Comparison of ENCODE assay signal across 17 cellular contexts in genomic region chr1:10195570-10195969, GRCh38. TPM values are rescaled to one million over a fixed set of nuclear protein-coding genes. Genes with fewer than 3 reads are reported as not detected.
DNase-seq lines count a peak whose midpoint lies in the region; ATAC-seq and TF ChIP-seq lines count a peak whose summit lies in the region.
"Had no signal": no experiment of that assay in that cellular context is flagged by ENCODE, and none has a peak within 500 bp of the region (broad histone marks: within the 10 kb centered on the region; RNA-seq: fewer than 3 reads in every experiment).

No MANE protein-coding gene starts in this region.

- no TSS peak for BruUV-seq in PC-3 (replicated peaks; lab: Mats Ljungman, UMichigan)

- H3K27ac ChIP-seq in PC-3 (ENCODE audit: low read length), result no peak overlapping the region
- H3K27ac ChIP-seq: pancreas, SJCRH30 had no signal

- H3F3A ChIP-seq in PC-3 (ENCODE audit: low read length, unreplicated experiment), result no peaks in the 10 kb centered on the region

- H3K27me3 ChIP-seq in PC-3 (ENCODE audit: low read length), result no peaks in the 10 kb centered on the region
- H3K27me3 ChIP-seq: pancreas, SJCRH30 had no signal

- intact Hi-C loops in PC-3 (cut with micrococcal nuclease), result no loop called here

- DNase-seq in ELR (ENCODE audit: low read depth), result peak; percentile 65
- peak; percentile 64 for DNase-seq in PC-3
- DNase-seq in renal cortical epithelial cell (ENCODE audit: low read depth), result peak; percentile 79
- DNase-seq in activated CD4-positive, alpha-beta T cell treated with anti-CD3 and anti-CD28 coated beads, Interleukin-2, amount 10 ng/mL, durations not matched to agents 7 days and 5 days, result no peak
- no peak for DNase-seq in NCI-H1105 treated with DMSO at 0.1 percent for 48 hours (lab: John Stamatoyannopoulos, UW)
- no peak for DNase-seq in activated CD4-positive, alpha-beta T cell treated with anti-CD3 and anti-CD28 coated beads for 48 hours
- DNase-seq: activated CD4-positive, CD25-positive, alpha-beta regulatory T cell; amniotic stem cell; endodermal cell; naive B cell; NCI-H187; NCI-H446; pancreas; SJCRH30; substantia nigra had no signal

- no peaks in the 10 kb centered on the region for H3K36me3 ChIP-seq in PC-3 (ENCODE audit: low read depth, low read length)
- H3K36me3 ChIP-seq: pancreas, SJCRH30 had no signal

- no peak overlapping the region for H2AFZ ChIP-seq in PC-3 (ENCODE audit: low read length)

- no peaks in the 10 kb centered on the region for H3K9me2 ChIP-seq in PC-3 (replicated peaks; ENCODE audit: low read length)

- no peak overlapping the region for H3K4me3 ChIP-seq in PC-3 (ENCODE audit: low read length)
- H3K4me3 ChIP-seq: pancreas, SJCRH30 had no signal

- no peaks in the 10 kb centered on the region for H3K9me3 ChIP-seq in PC-3 (ENCODE audit: low read length)
- H3K9me3 ChIP-seq: pancreas, SJCRH30 had no signal

- no peak for ATAC-seq in PC-3
- peak; percentile 43 for ATAC-seq in esophagus mucosa
- ATAC-seq in GM21717 (IDR thresholded peaks at IDR 0.05; ENCODE audit: unreplicated experiment), result no peak
- ATAC-seq: pancreas had no signal

- peaks cover 19% of the 10 kb centered on the region for H3K27me3 Mint-ChIP-seq in activated CD4-positive, alpha-beta T cell treated with anti-CD3 and anti-CD28 coated beads, Interleukin-2, amount 10 ng/mL, durations not matched to agents 7 days and 5 days

- H3K4me3 Mint-ChIP-seq in activated CD4-positive, alpha-beta T cell treated with anti-CD3 and anti-CD28 coated beads, Interleukin-2, amount 10 ng/mL, durations not matched to agents 7 days and 5 days, result no peak overlapping the region
- H3K4me3 Mint-ChIP-seq: endodermal cell, naive B cell had no signal

- H3K9ac ChIP-seq in PC-3 (ENCODE audit: low read length), result no peak overlapping the region

- H3K4me2 ChIP-seq in PC-3 (ENCODE audit: low read length), result no peak overlapping the region

- no peaks in the 10 kb centered on the region for H4K20me1 ChIP-seq in PC-3 (ENCODE audit: low read length)

- no peak overlapping the region for H3K27ac Mint-ChIP-seq in activated CD4-positive, alpha-beta T cell treated with anti-CD3 and anti-CD28 coated beads, Interleukin-2, amount 10 ng/mL, durations not matched to agents 7 days and 5 days
- H3K27ac Mint-ChIP-seq: endodermal cell, naive B cell had no signal

- CTCF ChIA-PET in PC-3 (lab: Charles Lee), result no interaction called here
- CTCF ChIA-PET in activated CD4-positive, alpha-beta T cell treated with anti-CD3 and anti-CD28 coated beads, Interleukin-2, amount 10 ng/mL, durations not matched to agents 7 days and 5 days (lab: Charles Lee), result interaction anchor here (0.6 to 1.0 kb wide), 2 partner anchors 14 to 244 kb away, joined by 3 to 4 read pairs; no protein-coding TSS in a partner anchor

- no peaks in the 10 kb centered on the region for H3K36me3 Mint-ChIP-seq in activated CD4-positive, alpha-beta T cell treated with anti-CD3 and anti-CD28 coated beads, Interleukin-2, amount 10 ng/mL, durations not matched to agents 7 days and 5 days (ENCODE audit: low read depth)
- H3K36me3 Mint-ChIP-seq: naive B cell had no signal

- H3K79me2 ChIP-seq in PC-3 (ENCODE audit: low read length), result no peaks in the 10 kb centered on the region

- POLR2A ChIA-PET in PC-3 (lab: Charles Lee; ENCODE audit: unreplicated experiment), result no interaction called here
- POLR2A ChIA-PET in activated CD4-positive, alpha-beta T cell treated with anti-CD3 and anti-CD28 coated beads, Interleukin-2, amount 10 ng/mL, durations not matched to agents 7 days and 5 days (lab: Charles Lee), result no interaction called here

- H3K9me3 Mint-ChIP-seq in activated CD4-positive, alpha-beta T cell treated with anti-CD3 and anti-CD28 coated beads, Interleukin-2, amount 10 ng/mL, durations not matched to agents 7 days and 5 days, result no peaks in the 10 kb centered on the region
- H3K9me3 Mint-ChIP-seq: endodermal cell, naive B cell had no signal

- no peak for TF ChIP-seq CTCF in PC-3 (conservative IDR thresholded peaks at IDR 0.05; ENCODE audit: low read depth, low read length)

- peaks cover 4% of the 10 kb centered on the region; the same call in 1 of the 2 replicates for H3K4me1 ChIP-seq in PC-3 (ENCODE audit: insufficient read depth, low read length)
- H3K4me1 ChIP-seq: pancreas had no signal

- H3K4me1 Mint-ChIP-seq in activated CD4-positive, alpha-beta T cell treated with anti-CD3 and anti-CD28 coated beads, Interleukin-2, amount 10 ng/mL, durations not matched to agents 7 days and 5 days, result no peaks in the 10 kb centered on the region
- H3K4me1 Mint-ChIP-seq: endodermal cell, naive B cell had no signal

RNA-seq across cellular contexts. Expression of gene KIF1B, which starts 14.8 kb away (rescaled TPM):
- total RNA-seq in PC-3 (2014; rRNA removed), result 21.4 and 24.2 TPM in 2 replicates
- 32.7 TPM for total RNA-seq in esophagus mucosa
- total RNA-seq in renal cortical epithelial cell, result 26.0 and 54.8 TPM in 2 replicates
- 10 to 100 TPM; 14.1 to 15.6 TPM for total RNA-seq in activated CD4-positive, alpha-beta T cell treated with anti-CD3 and anti-CD28 coated beads, Interleukin-2, amount 10 ng/mL, durations not matched to agents 7 days and 5 days

Comparison
In these comparisons a context has a peak if more than half of its experiments do, and no peak if none do; other contexts are left out.
1. DNase-seq: peak in ELR (single experiment), PC-3 (single experiment) and renal cortical epithelial cell (single experiment); none in activated CD4-positive, alpha-beta T cell treated with anti-CD3 and anti-CD28 coated beads, Interleukin-2, amount 10 ng/mL, durations not matched to agents 7 days and 5 days (single experiment), NCI-H1105 treated with DMSO at 0.1 percent for 48 hours (single experiment) and activated CD4-positive, alpha-beta T cell treated with anti-CD3 and anti-CD28 coated beads for 48 hours (single experiment).